1 cellular context compared by ENCODE assay signal in the genomic region with DNA sequence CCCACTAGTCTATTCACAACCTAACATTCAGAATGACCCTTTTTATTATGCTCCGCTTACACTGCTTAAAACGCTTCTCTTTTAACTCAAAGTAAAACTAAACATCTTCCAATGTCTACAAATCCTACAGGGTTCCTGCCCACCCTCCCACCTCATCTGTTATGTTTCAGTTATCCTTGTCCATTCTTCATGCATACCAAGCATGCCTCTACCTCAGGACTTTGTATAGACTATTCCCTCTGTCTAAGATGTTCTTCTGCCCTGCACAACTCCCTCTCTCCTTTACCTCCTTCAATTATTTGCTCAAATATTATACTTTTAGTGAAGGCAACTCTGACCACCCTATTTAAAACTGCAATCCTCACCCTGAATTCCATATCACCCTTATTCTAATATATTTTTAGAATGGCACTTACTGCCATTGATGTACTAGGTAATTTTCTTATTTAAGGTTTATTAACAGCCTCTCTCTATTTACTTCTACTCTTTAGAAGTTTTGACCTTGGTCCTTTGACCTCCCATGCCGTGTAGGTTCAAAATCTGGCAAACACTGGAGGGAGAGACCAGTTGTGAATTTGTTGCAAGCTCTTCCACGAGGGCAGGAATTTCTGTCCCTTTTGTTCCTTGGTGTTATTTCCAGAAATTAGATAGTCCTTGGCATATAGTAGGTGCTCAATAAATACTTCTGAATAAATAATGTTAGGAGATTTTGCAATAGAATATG.
A peak's percentile ranks its signal among the peaks of the same experiment; 100 is the strongest.
TF ChIP-seq lines count a peak whose summit lies in the region.

No MANE protein-coding gene starts in this region.

TF ChIP-seq in HepG2, 621 proteins besides CTCF, POLR2A, EP300 and RAD21 (continued from another document and continues in another):
- TF ChIP-seq, protein P1, sequence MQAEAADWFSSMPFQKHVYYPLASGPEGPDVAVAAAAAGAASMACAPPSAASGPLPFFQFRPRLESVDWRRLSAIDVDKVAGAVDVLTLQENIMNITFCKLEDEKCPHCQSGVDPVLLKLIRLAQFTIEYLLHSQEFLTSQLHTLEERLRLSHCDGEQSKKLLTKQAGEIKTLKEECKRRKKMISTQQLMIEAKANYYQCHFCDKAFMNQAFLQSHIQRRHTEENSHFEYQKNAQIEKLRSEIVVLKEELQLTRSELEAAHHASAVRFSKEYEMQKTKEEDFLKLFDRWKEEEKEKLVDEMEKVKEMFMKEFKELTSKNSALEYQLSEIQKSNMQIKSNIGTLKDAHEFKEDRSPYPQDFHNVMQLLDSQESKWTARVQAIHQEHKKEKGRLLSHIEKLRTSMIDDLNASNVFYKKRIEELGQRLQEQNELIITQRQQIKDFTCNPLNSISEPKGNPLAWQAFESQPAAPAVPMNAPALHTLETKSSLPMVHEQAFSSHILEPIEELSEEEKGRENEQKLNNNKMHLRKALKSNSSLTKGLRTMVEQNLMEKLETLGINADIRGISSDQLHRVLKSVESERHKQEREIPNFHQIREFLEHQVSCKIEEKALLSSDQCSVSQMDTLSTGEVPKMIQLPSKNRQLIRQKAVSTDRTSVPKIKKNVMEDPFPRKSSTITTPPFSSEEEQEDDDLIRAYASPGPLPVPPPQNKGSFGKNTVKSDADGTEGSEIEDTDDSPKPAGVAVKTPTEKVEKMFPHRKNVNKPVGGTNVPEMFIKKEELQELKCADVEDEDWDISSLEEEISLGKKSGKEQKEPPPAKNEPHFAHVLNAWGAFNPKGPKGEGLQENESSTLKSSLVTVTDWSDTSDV (CRISPR knock-in tag; IDR thresholded peaks at IDR 0.05): no peak
- TF ChIP-seq SOX5 (CRISPR knock-in tag; IDR thresholded peaks at IDR 0.05; ENCODE audit: borderline replicate concordance) (0 out of 2 replicates have a peak, but pooled peaks have one; percentile 9), KLF16 (CRISPR knock-in tag; IDR thresholded peaks at IDR 0.05) (no peak), ZNF326 (CRISPR knock-in tag; IDR thresholded peaks at IDR 0.05; ENCODE audit: borderline replicate concordance) (no peak), PHB2 (IDR thresholded peaks at IDR 0.05; ENCODE audit: partially characterized antibody) (no peak), HDAC2 (CRISPR knock-in tag; IDR thresholded peaks at IDR 0.05) (no peak), RBAK (CRISPR knock-in tag; IDR thresholded peaks at IDR 0.05) (no peak), KLF15 (CRISPR knock-in tag; IDR thresholded peaks at IDR 0.05; ENCODE audit: borderline replicate concordance) (no peak), ZFYVE20 (CRISPR knock-in tag; IDR thresholded peaks at IDR 0.05; ENCODE audit: borderline replicate concordance, low read depth) (no peak), CREM (IDR thresholded peaks at IDR 0.05) (0 out of 2 replicates have a peak, but pooled peaks have one; percentile 2), CREM (CRISPR knock-in tag; IDR thresholded peaks at IDR 0.05) (no peak), HMGA1 (CRISPR knock-in tag; conservative IDR thresholded peaks at IDR 0.05) (no peak), TCF7 (IDR thresholded peaks at IDR 0.05; ENCODE audit: low read depth) (0 out of 2 replicates have a peak, but pooled peaks have one; percentile 14), ZBTB38 (CRISPR knock-in tag; IDR thresholded peaks at IDR 0.05) (no peak), RFX3 (CRISPR knock-in tag; IDR thresholded peaks at IDR 0.05) (no peak), NCOA2 (CRISPR knock-in tag; IDR thresholded peaks at IDR 0.05) (no peak), NFE2L1 (CRISPR knock-in tag; IDR thresholded peaks at IDR 0.05; ENCODE audit: borderline replicate concordance) (no peak), KDM1A (CRISPR knock-in tag; IDR thresholded peaks at IDR 0.05) (no peak), HDAC1 (CRISPR knock-in tag; IDR thresholded peaks at IDR 0.05) (0 out of 2 replicates have a peak, but pooled peaks have one; percentile 38)
- TF ChIP-seq, protein P2, sequence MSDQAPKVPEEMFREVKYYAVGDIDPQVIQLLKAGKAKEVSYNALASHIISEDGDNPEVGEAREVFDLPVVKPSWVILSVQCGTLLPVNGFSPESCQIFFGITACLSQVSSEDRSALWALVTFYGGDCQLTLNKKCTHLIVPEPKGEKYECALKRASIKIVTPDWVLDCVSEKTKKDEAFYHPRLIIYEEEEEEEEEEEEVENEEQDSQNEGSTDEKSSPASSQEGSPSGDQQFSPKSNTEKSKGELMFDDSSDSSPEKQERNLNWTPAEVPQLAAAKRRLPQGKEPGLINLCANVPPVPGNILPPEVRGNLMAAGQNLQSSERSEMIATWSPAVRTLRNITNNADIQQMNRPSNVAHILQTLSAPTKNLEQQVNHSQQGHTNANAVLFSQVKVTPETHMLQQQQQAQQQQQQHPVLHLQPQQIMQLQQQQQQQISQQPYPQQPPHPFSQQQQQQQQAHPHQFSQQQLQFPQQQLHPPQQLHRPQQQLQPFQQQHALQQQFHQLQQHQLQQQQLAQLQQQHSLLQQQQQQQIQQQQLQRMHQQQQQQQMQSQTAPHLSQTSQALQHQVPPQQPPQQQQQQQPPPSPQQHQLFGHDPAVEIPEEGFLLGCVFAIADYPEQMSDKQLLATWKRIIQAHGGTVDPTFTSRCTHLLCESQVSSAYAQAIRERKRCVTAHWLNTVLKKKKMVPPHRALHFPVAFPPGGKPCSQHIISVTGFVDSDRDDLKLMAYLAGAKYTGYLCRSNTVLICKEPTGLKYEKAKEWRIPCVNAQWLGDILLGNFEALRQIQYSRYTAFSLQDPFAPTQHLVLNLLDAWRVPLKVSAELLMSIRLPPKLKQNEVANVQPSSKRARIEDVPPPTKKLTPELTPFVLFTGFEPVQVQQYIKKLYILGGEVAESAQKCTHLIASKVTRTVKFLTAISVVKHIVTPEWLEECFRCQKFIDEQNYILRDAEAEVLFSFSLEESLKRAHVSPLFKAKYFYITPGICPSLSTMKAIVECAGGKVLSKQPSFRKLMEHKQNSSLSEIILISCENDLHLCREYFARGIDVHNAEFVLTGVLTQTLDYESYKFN (CRISPR knock-in tag; conservative IDR thresholded peaks at IDR 0.05): peak; percentile 63
- TF ChIP-seq, protein P3, sequence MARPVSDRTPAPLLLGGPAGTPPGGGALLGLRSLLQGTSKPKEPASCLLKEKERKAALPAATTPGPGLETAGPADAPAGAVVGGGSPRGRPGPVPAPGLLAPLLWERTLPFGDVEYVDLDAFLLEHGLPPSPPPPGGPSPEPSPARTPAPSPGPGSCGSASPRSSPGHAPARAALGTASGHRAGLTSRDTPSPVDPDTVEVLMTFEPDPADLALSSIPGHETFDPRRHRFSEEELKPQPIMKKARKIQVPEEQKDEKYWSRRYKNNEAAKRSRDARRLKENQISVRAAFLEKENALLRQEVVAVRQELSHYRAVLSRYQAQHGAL (CRISPR knock-in tag; IDR thresholded peaks at IDR 0.05; ENCODE audit: not compliant biosample characterization): no peak
- TF ChIP-seq, protein P4, sequence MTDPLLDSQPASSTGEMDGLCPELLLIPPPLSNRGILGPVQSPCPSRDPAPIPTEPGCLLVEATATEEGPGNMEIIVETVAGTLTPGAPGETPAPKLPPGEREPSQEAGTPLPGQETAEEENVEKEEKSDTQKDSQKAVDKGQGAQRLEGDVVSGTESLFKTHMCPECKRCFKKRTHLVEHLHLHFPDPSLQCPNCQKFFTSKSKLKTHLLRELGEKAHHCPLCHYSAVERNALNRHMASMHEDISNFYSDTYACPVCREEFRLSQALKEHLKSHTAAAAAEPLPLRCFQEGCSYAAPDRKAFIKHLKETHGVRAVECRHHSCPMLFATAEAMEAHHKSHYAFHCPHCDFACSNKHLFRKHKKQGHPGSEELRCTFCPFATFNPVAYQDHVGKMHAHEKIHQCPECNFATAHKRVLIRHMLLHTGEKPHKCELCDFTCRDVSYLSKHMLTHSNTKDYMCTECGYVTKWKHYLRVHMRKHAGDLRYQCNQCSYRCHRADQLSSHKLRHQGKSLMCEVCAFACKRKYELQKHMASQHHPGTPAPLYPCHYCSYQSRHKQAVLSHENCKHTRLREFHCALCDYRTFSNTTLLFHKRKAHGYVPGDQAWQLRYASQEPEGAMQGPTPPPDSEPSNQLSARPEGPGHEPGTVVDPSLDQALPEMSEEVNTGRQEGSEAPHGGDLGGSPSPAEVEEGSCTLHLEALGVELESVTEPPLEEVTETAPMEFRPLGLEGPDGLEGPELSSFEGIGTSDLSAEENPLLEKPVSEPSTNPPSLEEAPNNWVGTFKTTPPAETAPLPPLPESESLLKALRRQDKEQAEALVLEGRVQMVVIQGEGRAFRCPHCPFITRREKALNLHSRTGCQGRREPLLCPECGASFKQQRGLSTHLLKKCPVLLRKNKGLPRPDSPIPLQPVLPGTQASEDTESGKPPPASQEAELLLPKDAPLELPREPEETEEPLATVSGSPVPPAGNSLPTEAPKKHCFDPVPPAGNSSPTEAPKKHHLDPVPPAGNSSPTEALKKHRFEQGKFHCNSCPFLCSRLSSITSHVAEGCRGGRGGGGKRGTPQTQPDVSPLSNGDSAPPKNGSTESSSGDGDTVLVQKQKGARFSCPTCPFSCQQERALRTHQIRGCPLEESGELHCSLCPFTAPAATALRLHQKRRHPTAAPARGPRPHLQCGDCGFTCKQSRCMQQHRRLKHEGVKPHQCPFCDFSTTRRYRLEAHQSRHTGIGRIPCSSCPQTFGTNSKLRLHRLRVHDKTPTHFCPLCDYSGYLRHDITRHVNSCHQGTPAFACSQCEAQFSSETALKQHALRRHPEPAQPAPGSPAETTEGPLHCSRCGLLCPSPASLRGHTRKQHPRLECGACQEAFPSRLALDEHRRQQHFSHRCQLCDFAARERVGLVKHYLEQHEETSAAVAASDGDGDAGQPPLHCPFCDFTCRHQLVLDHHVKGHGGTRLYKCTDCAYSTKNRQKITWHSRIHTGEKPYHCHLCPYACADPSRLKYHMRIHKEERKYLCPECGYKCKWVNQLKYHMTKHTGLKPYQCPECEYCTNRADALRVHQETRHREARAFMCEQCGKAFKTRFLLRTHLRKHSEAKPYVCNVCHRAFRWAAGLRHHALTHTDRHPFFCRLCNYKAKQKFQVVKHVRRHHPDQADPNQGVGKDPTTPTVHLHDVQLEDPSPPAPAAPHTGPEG (CRISPR knock-in tag; IDR thresholded peaks at IDR 0.05): no peak
- TF ChIP-seq, protein P5, sequence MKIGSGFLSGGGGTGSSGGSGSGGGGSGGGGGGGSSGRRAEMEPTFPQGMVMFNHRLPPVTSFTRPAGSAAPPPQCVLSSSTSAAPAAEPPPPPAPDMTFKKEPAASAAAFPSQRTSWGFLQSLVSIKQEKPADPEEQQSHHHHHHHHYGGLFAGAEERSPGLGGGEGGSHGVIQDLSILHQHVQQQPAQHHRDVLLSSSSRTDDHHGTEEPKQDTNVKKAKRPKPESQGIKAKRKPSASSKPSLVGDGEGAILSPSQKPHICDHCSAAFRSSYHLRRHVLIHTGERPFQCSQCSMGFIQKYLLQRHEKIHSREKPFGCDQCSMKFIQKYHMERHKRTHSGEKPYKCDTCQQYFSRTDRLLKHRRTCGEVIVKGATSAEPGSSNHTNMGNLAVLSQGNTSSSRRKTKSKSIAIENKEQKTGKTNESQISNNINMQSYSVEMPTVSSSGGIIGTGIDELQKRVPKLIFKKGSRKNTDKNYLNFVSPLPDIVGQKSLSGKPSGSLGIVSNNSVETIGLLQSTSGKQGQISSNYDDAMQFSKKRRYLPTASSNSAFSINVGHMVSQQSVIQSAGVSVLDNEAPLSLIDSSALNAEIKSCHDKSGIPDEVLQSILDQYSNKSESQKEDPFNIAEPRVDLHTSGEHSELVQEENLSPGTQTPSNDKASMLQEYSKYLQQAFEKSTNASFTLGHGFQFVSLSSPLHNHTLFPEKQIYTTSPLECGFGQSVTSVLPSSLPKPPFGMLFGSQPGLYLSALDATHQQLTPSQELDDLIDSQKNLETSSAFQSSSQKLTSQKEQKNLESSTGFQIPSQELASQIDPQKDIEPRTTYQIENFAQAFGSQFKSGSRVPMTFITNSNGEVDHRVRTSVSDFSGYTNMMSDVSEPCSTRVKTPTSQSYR (CRISPR knock-in tag; IDR thresholded peaks at IDR 0.05; ENCODE audit: borderline replicate concordance): no peak
- TF ChIP-seq, protein P6, sequence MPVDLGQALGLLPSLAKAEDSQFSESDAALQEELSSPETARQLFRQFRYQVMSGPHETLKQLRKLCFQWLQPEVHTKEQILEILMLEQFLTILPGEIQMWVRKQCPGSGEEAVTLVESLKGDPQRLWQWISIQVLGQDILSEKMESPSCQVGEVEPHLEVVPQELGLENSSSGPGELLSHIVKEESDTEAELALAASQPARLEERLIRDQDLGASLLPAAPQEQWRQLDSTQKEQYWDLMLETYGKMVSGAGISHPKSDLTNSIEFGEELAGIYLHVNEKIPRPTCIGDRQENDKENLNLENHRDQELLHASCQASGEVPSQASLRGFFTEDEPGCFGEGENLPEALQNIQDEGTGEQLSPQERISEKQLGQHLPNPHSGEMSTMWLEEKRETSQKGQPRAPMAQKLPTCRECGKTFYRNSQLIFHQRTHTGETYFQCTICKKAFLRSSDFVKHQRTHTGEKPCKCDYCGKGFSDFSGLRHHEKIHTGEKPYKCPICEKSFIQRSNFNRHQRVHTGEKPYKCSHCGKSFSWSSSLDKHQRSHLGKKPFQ (CRISPR knock-in tag; IDR thresholded peaks at IDR 0.05; ENCODE audit: insufficient replicate concordance): no peak
- TF ChIP-seq, protein P7, sequence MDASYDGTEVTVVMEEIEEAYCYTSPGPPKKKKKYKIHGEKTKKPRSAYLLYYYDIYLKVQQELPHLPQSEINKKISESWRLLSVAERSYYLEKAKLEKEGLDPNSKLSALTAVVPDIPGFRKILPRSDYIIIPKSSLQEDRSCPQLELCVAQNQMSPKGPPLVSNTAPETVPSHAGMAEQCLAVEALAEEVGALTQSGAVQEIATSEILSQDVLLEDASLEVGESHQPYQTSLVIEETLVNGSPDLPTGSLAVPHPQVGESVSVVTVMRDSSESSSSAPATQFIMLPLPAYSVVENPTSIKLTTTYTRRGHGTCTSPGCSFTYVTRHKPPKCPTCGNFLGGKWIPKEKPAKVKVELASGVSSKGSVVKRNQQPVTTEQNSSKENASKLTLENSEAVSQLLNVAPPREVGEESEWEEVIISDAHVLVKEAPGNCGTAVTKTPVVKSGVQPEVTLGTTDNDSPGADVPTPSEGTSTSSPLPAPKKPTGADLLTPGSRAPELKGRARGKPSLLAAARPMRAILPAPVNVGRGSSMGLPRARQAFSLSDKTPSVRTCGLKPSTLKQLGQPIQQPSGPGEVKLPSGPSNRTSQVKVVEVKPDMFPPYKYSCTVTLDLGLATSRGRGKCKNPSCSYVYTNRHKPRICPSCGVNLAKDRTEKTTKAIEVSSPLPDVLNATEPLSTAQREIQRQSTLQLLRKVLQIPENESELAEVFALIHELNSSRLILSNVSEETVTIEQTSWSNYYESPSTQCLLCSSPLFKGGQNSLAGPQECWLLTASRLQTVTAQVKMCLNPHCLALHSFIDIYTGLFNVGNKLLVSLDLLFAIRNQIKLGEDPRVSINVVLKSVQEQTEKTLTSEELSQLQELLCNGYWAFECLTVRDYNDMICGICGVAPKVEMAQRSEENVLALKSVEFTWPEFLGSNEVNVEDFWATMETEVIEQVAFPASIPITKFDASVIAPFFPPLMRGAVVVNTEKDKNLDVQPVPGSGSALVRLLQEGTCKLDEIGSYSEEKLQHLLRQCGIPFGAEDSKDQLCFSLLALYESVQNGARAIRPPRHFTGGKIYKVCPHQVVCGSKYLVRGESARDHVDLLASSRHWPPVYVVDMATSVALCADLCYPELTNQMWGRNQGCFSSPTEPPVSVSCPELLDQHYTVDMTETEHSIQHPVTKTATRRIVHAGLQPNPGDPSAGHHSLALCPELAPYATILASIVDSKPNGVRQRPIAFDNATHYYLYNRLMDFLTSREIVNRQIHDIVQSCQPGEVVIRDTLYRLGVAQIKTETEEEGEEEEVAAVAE (CRISPR knock-in tag; IDR thresholded peaks at IDR 0.05; ENCODE audit: borderline replicate concordance): no peak
